In genomic region chr10:7409045-7409731, GRCh38 we compare ENCODE assay signal across 8 cellular contexts. TPM values are rescaled to one million over a fixed set of nuclear protein-coding genes. Genes with fewer than 3 reads are reported as not detected.
A peak's percentile ranks its signal among the peaks of the same experiment; 100 is the strongest.
DNase-seq lines count a peak whose midpoint lies in the region; ATAC-seq, FAIRE-seq and TF ChIP-seq lines count a peak whose summit lies in the region.

No MANE protein-coding gene starts in this region.

- 1% methylated on average over 38 of the region's 38 CpGs for WGBS in pancreas, 2 donors

- H3K9me3 ChIP-seq in pancreas, result no peaks in the 10 kb centered on the region

- ATAC-seq in GM19397 (IDR thresholded peaks at IDR 0.05; ENCODE audit: unreplicated experiment) (peak; percentile 37), pancreas (peak in 2 of 4 donors; percentile 3 to 10), left lobe of liver (no peak)

- H3K27me3 ChIP-seq in pancreas, result peaks cover 0 to 14% (median 8%) of the 10 kb centered on the region in 4 donors

- TF ChIP-seq CTCF in fibroblast of the aortic adventitia (IDR thresholded peaks at IDR 0.05; ENCODE audit: insufficient read depth, low read length) (no peak), pancreas (IDR thresholded peaks at IDR 0.05) (no peak)

- in situ Hi-C loops in KBM-7 (cut with MboI; ENCODE audit: low pct_unique_long_range_greater_than_20kb, low sequenced_read_pairs), result loop anchor here (25.0 kb wide), 1 partner anchor 497 kb away; no protein-coding TSS in a partner anchor

- peaks cover 0 to 6% (median 4%) of the 10 kb centered on the region in 3 donors for H3K4me1 ChIP-seq in pancreas

- H3K27ac ChIP-seq in pancreas, result no peak overlapping the region

- H3K4me3 ChIP-seq in fibroblast of the aortic adventitia (ENCODE audit: low read depth, low read length), result peak overlapping the region; percentile 10
- H3K4me3 ChIP-seq in pancreas, result peak overlapping the region; percentile 23 to 74 (median 58)

- no peak for FAIRE-seq in pancreas (lab: Jason Lieb, UNC)

- H3K36me3 ChIP-seq in pancreas, result no peaks in the 10 kb centered on the region

- intact Hi-C loops in pancreas (cut with DNase I), result loop anchor here in 1 of 3 donors (10.0 kb wide), 1 partner anchor 144 kb away; no protein-coding TSS in a partner anchor

- DNase-seq in C1 segment of cervical spinal cord (lab: John Stamatoyannopoulos, UW) (peak in 11 of 14 donors; percentile 35 to 73 (median 58)), KBM-7 (peak; percentile 64), activated T-cell treated with anti-CD3 and anti-CD28 coated beads for 1 hour (ENCODE audit: low read depth) (peak; percentile 15), fibroblast of the aortic adventitia (ENCODE audit: low read depth) (no peak), pancreas (peak in 2 of 6 donors; percentile 10 to 19), NCI-H82 (lab: John Stamatoyannopoulos, UW) (no peak), left lobe of liver (ENCODE audit: low spot score) (no peak)

RNA-seq across cellular contexts. Expression of gene SFMBT2, which starts 1.6 kb away (rescaled TPM):
- total RNA-seq in fibroblast of the aortic adventitia (ENCODE audit: low replicate concordance) (0.25 and 2.0 TPM in 2 replicates), pancreas (1 to 10 TPM in 4 of 6 donors, under 1 TPM in 2; 0.79 to 9.4 (median 2.5) TPM), left lobe of liver (1.1 TPM)
- polyA plus RNA-seq in pancreas, result 1 to 10 TPM in 1 of 2 donors, under 1 TPM in 1; 0.65 to 1.3 TPM

Comparison
In these comparisons a context has a peak if more than half of its experiments do, and no peak if none do; other contexts are left out.
1. DNase-seq: peak in C1 segment of cervical spinal cord (11 of 14), KBM-7 (single experiment) and activated T-cell treated with anti-CD3 and anti-CD28 coated beads for 1 hour (single experiment); none in fibroblast of the aortic adventitia (single experiment), NCI-H82 (single experiment) and left lobe of liver (single experiment).